Comparison of ENCODE assay signal across 3 cellular contexts in the genomic region with DNA sequence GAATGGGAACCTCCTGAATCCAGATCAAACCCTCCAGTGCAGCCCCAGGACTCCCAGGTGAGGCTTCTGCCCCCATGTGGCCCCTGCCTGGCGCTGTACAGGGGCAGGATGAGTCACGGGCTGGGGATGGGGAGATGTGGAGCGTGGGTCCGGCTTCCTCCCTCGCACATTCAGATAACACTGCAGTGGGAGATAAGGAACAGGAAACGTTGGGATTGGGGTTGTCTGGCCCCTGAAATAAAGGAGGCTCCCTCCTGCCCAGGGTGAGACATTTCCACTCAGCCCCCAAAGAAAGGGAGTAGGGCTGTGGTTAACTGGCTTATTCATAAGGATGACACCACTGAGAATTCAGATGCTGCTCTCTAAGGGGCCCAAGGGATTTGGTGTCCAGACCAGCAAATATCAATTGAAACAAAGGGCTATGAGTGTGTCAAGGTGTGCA.
TF ChIP-seq lines count a peak whose summit lies in the region.

No MANE protein-coding gene starts in this region.

TF ChIP-seq in HCT116, 20 proteins besides CTCF, POLR2A, EP300 and RAD21:
- TF ChIP-seq MAX (IDR thresholded peaks at IDR 0.05), result no peak
- no peak for TF ChIP-seq TCF7L2 (IDR thresholded peaks at IDR 0.05; ENCODE audit: borderline replicate concordance, extremely low read depth, insufficient read depth, insufficient read length)
- no peak for TF ChIP-seq FOSL1 (IDR thresholded peaks at IDR 0.05; ENCODE audit: low read depth)
- no peak for TF ChIP-seq POLR2AphosphoS5 (IDR thresholded peaks at IDR 0.05; ENCODE audit: low read depth, low read length)

TF ChIP-seq in WTC11, 78 proteins besides CTCF, POLR2A, EP300 and RAD21:
- TF ChIP-seq, protein P1, sequence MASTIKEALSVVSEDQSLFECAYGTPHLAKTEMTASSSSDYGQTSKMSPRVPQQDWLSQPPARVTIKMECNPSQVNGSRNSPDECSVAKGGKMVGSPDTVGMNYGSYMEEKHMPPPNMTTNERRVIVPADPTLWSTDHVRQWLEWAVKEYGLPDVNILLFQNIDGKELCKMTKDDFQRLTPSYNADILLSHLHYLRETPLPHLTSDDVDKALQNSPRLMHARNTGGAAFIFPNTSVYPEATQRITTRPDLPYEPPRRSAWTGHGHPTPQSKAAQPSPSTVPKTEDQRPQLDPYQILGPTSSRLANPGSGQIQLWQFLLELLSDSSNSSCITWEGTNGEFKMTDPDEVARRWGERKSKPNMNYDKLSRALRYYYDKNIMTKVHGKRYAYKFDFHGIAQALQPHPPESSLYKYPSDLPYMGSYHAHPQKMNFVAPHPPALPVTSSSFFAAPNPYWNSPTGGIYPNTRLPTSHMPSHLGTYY (CRISPR knock-in tag; IDR thresholded peaks at IDR 0.05), result no peak
- TF ChIP-seq SP1 (CRISPR knock-in tag; conservative IDR thresholded peaks at IDR 0.05), result no peak
- TF ChIP-seq E2F1 (CRISPR knock-in tag; IDR thresholded peaks at IDR 0.05), result no peak
- no peak for TF ChIP-seq ZSCAN18 (CRISPR knock-in tag; IDR thresholded peaks at IDR 0.05)
- no peak for TF ChIP-seq ZNF317 (CRISPR knock-in tag; IDR thresholded peaks at IDR 0.05; ENCODE audit: borderline replicate concordance, low read depth)
- TF ChIP-seq, protein P2, sequence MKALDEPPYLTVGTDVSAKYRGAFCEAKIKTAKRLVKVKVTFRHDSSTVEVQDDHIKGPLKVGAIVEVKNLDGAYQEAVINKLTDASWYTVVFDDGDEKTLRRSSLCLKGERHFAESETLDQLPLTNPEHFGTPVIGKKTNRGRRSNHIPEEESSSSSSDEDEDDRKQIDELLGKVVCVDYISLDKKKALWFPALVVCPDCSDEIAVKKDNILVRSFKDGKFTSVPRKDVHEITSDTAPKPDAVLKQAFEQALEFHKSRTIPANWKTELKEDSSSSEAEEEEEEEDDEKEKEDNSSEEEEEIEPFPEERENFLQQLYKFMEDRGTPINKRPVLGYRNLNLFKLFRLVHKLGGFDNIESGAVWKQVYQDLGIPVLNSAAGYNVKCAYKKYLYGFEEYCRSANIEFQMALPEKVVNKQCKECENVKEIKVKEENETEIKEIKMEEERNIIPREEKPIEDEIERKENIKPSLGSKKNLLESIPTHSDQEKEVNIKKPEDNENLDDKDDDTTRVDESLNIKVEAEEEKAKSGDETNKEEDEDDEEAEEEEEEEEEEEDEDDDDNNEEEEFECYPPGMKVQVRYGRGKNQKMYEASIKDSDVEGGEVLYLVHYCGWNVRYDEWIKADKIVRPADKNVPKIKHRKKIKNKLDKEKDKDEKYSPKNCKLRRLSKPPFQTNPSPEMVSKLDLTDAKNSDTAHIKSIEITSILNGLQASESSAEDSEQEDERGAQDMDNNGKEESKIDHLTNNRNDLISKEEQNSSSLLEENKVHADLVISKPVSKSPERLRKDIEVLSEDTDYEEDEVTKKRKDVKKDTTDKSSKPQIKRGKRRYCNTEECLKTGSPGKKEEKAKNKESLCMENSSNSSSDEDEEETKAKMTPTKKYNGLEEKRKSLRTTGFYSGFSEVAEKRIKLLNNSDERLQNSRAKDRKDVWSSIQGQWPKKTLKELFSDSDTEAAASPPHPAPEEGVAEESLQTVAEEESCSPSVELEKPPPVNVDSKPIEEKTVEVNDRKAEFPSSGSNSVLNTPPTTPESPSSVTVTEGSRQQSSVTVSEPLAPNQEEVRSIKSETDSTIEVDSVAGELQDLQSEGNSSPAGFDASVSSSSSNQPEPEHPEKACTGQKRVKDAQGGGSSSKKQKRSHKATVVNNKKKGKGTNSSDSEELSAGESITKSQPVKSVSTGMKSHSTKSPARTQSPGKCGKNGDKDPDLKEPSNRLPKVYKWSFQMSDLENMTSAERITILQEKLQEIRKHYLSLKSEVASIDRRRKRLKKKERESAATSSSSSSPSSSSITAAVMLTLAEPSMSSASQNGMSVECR (CRISPR knock-in tag; IDR thresholded peaks at IDR 0.05; ENCODE audit: borderline replicate concordance), result no peak
- TF ChIP-seq RELA (CRISPR knock-in tag; IDR thresholded peaks at IDR 0.05; ENCODE audit: borderline replicate concordance), result no peak
- TF ChIP-seq NFYB (CRISPR knock-in tag; conservative IDR thresholded peaks at IDR 0.05; ENCODE audit: low read depth), result no peak
- no peak for TF ChIP-seq SMAD3 (CRISPR knock-in tag; IDR thresholded peaks at IDR 0.05; ENCODE audit: borderline replicate concordance)

TF ChIP-seq in HepG2, 621 proteins besides CTCF, POLR2A, EP300 and RAD21:
- TF ChIP-seq GZF1 (CRISPR knock-in tag; IDR thresholded peaks at IDR 0.05), result no peak
- 0 out of 2 replicates have a peak, but pooled peaks have one; percentile 21 for TF ChIP-seq BORCS8-MEF2B (CRISPR knock-in tag; IDR thresholded peaks at IDR 0.05)
- peak; percentile 36; the same call in 1 of the 2 replicates for TF ChIP-seq ZNF724P (CRISPR knock-in tag; IDR thresholded peaks at IDR 0.05; ENCODE audit: borderline replicate concordance)
- peak; percentile 77 for TF ChIP-seq STAG1 (CRISPR knock-in tag; IDR thresholded peaks at IDR 0.05)
- no peak for TF ChIP-seq MTF2 (CRISPR knock-in tag; IDR thresholded peaks at IDR 0.05; ENCODE audit: borderline replicate concordance)
- peak; percentile 95 for TF ChIP-seq FOSL2 (CRISPR knock-in tag; IDR thresholded peaks at IDR 0.05)
- 0 out of 2 replicates have a peak, but pooled peaks have one; percentile 33 for TF ChIP-seq ZNF263 (CRISPR knock-in tag; IDR thresholded peaks at IDR 0.05)
- TF ChIP-seq SMC3 (IDR thresholded peaks at IDR 0.05; ENCODE audit: low read length), result peak; percentile 53
- no peak for TF ChIP-seq MAFK (conservative IDR thresholded peaks at IDR 0.05 in 1 of 2, IDR thresholded peaks at IDR 0.05 in 1 of 2; ENCODE audit: low read length in 2 of 2)
- peak; percentile 30; the same call in 1 of the 2 replicates for TF ChIP-seq JUND (CRISPR knock-in tag; IDR thresholded peaks at IDR 0.05)
- no peak for TF ChIP-seq ZNF331 (CRISPR knock-in tag; IDR thresholded peaks at IDR 0.05)
- TF ChIP-seq KDM2A (CRISPR knock-in tag; IDR thresholded peaks at IDR 0.05; ENCODE audit: borderline replicate concordance, low read depth), result peak; percentile 40; the same call in 1 of the 2 replicates
- TF ChIP-seq, protein P3, sequence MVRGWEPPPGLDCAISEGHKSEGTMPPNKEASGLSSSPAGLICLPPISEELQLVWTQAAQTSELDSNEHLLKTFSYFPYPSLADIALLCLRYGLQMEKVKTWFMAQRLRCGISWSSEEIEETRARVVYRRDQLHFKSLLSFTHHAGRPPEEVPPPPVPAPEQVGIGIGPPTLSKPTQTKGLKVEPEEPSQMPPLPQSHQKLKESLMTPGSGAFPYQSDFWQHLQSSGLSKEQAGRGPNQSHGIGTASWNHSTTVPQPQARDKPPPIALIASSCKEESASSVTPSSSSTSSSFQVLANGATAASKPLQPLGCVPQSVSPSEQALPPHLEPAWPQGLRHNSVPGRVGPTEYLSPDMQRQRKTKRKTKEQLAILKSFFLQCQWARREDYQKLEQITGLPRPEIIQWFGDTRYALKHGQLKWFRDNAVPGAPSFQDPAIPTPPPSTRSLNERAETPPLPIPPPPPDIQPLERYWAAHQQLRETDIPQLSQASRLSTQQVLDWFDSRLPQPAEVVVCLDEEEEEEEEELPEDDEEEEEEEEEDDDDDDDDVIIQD (CRISPR knock-in tag; IDR thresholded peaks at IDR 0.05; ENCODE audit: low read depth), result 0 out of 2 replicates have a peak, but pooled peaks have one; percentile 29
- TF ChIP-seq SALL1 (CRISPR knock-in tag; IDR thresholded peaks at IDR 0.05), result peak; percentile 40; the same call in 1 of the 2 replicates
- TF ChIP-seq ATF3 (CRISPR knock-in tag; IDR thresholded peaks at IDR 0.05), result 0 out of 2 replicates have a peak, but pooled peaks have one; percentile 53
